ENCODE assay signal across 18 cellular contexts in genomic region chr11:68016904-68017817, GRCh38. TPM values are rescaled to one million over a fixed set of nuclear protein-coding genes. Genes with fewer than 3 reads are reported as not detected.
DNase-seq lines count a peak whose midpoint lies in the region; ATAC-seq, FAIRE-seq and TF ChIP-seq lines count a peak whose summit lies in the region.
"Had no signal": no experiment of that assay in that cellular context is flagged by ENCODE, and none has a peak within 500 bp of the region (broad histone marks: within the 10 kb centered on the region; RNA-seq: fewer than 3 reads in every experiment).

No MANE protein-coding gene starts in this region.

- TF ChIP-seq CTCF in HFFc6 (IDR thresholded peaks at IDR 0.05) = no peak
- TF ChIP-seq CTCF in RWPE1 (conservative IDR thresholded peaks at IDR 0.05; ENCODE audit: low read depth) = no peak
- no peak for TF ChIP-seq CTCF in progenitor cell of endocrine pancreas (IDR thresholded peaks at IDR 0.05; ENCODE audit: unreplicated experiment)
- TF ChIP-seq CTCF in prostate gland (IDR thresholded peaks at IDR 0.05) = no peak

- DNase-seq in HFFc6 (no peak), RWPE1 (ENCODE audit: low spot score) (no peak), left lobe of liver (ENCODE audit: low spot score) (no peak), progenitor cell of endocrine pancreas (ENCODE audit: low spot score, unreplicated experiment) (no peak), GM12891 (ENCODE audit: insufficient read length, low spot score) (no peak), prostate gland (ENCODE audit: low spot score) (no peak)
- no peak for DNase-seq in activated CD8-positive, alpha-beta memory T cell treated with anti-CD3 and anti-CD28 coated beads, Interleukin-2, amount 50 U/mL, for 4 hours
- DNase-seq: activated CD4-positive, CD25-positive, alpha-beta regulatory T cell; activated T-cell treated with anti-CD3 and anti-CD28 coated beads for 4 hours; CD8-positive, alpha-beta memory T cell; H9; kidney glomerular epithelial cell; MM.1S; NCI-H2171 treated with DMSO at 0.1 percent for 48 hours; small intestine; stimulated activated naive CD8-positive, alpha-beta T cell treated with anti-CD3 and anti-CD28 coated beads, Interleukin-15, Interleukin-2, amounts not matched to agents 100 U/mL and 50 U/mL, for 24 hours had no signal

- CTCF ChIA-PET in RWPE1 (lab: Yijun Ruan, JAX) = no interaction called here

- no peak overlapping the region for H3K4me3 ChIP-seq in prostate gland

- H3K36me3 Mint-ChIP-seq in HFFc6 (ENCODE audit: low read depth) (peaks cover 5% of the 10 kb centered on the region), progenitor cell of endocrine pancreas (ENCODE audit: insufficient read depth) (no peaks in the 10 kb centered on the region)
- H3K36me3 Mint-ChIP-seq: CD8-positive, alpha-beta memory T cell had no signal

- no peaks in the 10 kb centered on the region for H3K9me3 ChIP-seq in prostate gland

- TF ChIP-seq POLR2A in GM12891 (IDR thresholded peaks at IDR 0.05; ENCODE audit: low read depth, low read length) (no peak), prostate gland (IDR thresholded peaks at IDR 0.05) (no peak)

- H3K4me1 Mint-ChIP-seq in HFFc6 (ENCODE audit: low read depth) (peaks cover 56% of the 10 kb centered on the region), progenitor cell of endocrine pancreas (ENCODE audit: low read depth) (peaks cover 18% of the 10 kb centered on the region)
- H3K4me1 Mint-ChIP-seq: CD8-positive, alpha-beta memory T cell had no signal

- H3K27me3 Mint-ChIP-seq in HFFc6 (ENCODE audit: insufficient read depth) (peaks cover 24% of the 10 kb centered on the region), progenitor cell of endocrine pancreas (no peaks in the 10 kb centered on the region)

- H3K9me3 Mint-ChIP-seq in HFFc6 (no peaks in the 10 kb centered on the region), progenitor cell of endocrine pancreas (ENCODE audit: low read depth) (no peaks in the 10 kb centered on the region)
- H3K9me3 Mint-ChIP-seq: CD8-positive, alpha-beta memory T cell; H9 had no signal

- H3K27ac ChIP-seq in RWPE1 (peak overlapping the region; percentile 99), prostate gland (no peak overlapping the region)

- no peak for FAIRE-seq in GM12891 (lab: Jason Lieb, UNC)
- FAIRE-seq: endothelial cell of umbilical vein, small intestine had no signal

- H3K27ac Mint-ChIP-seq in HFFc6 (peak overlapping the region; percentile 58), progenitor cell of endocrine pancreas (peak overlapping the region; percentile 71)

- intact Hi-C loops in prostate gland (cut with DNase I) = no loop called here

- no peaks in the 10 kb centered on the region for H3K4me1 ChIP-seq in prostate gland (replicated peaks)

- POLR2A ChIA-PET in RWPE1 (lab: Yijun Ruan, JAX; ENCODE audit: low non-redundant PET) = no interaction called here

- H3K4me3 Mint-ChIP-seq in HFFc6 (no peak overlapping the region), progenitor cell of endocrine pancreas (ENCODE audit: low read depth) (no peak overlapping the region)
- H3K4me3 Mint-ChIP-seq: CD8-positive, alpha-beta memory T cell; H9 had no signal

- 69% methylated on average over 16 of the region's 16 CpGs for WGBS in prostate gland

- no peaks in the 10 kb centered on the region for H3K36me3 ChIP-seq in prostate gland

- peak; percentile 63 for ATAC-seq in left lobe of liver
- ATAC-seq: stimulated activated naive CD8-positive, alpha-beta T cell treated with anti-CD3 and anti-CD28 coated beads, Interleukin-15, Interleukin-2, amounts not matched to agents 100 U/mL and 50 U/mL, for 24 hours had no signal

- no peaks in the 10 kb centered on the region for H3K27me3 ChIP-seq in prostate gland (replicated peaks; ENCODE audit: insufficient read depth)

TF ChIP-seq in GM12891, 5 proteins besides CTCF, POLR2A, EP300 and RAD21:
- TF ChIP-seq POLR2AphosphoS5 (IDR thresholded peaks at IDR 0.05; ENCODE audit: low read depth, low read length) = no peak
- TF ChIP-seq POU2F2 (IDR thresholded peaks at IDR 0.05; ENCODE audit: low read depth, low read length) = no peak
- TF ChIP-seq PAX5 (IDR thresholded peaks at IDR 0.05; ENCODE audit: insufficient read depth, low read length, severe bottlenecking) = no peak
- no peak for TF ChIP-seq TAF1 (IDR thresholded peaks at IDR 0.05; ENCODE audit: low read depth, low read length)
- no peak for TF ChIP-seq SPI1 (IDR thresholded peaks at IDR 0.05; ENCODE audit: low read depth, low read length)

RNA-seq across cellular contexts. Expression of gene ALDH3B1, which starts 7.0 kb away (rescaled TPM):
- 10 to 100 TPM; 29.5 to 47.4 (median 43.4) TPM for total RNA-seq in HFFc6 (2021; fragmentation: NEBNext Ultra II Directional; extraction: Animal tissue kit (Norgen Biotek cat#: 25700))
- total RNA-seq in left lobe of liver (3.2 TPM), progenitor cell of endocrine pancreas (not detected in 2 replicates), prostate gland (1 to 10 TPM; 7.2 to 7.9 TPM)
- polyA plus RNA-seq in GM12891 (2012; ENCODE audit: low read depth, missing spikeins) = 0.06 TPM
- total RNA-seq: H9 had no signal
- polyA plus RNA-seq: neural cell had no signal

RNA-seq across cellular contexts. Expression of gene UNC93B1, which starts 13.3 kb away (rescaled TPM):
- total RNA-seq in HFFc6 (2021; fragmentation: NEBNext Ultra II Directional; extraction: Animal tissue kit (Norgen Biotek cat#: 25700)) = 10 to 100 TPM; 17.2 to 23.0 (median 19.9) TPM
- total RNA-seq in left lobe of liver = 18.9 TPM
- 6.7 and 8.0 TPM in 2 replicates for total RNA-seq in progenitor cell of endocrine pancreas
- polyA plus RNA-seq in GM12891 (2012; ENCODE audit: low read depth, missing spikeins) = 34.5 TPM
- 10 to 100 TPM; 31.5 to 41.7 TPM for total RNA-seq in prostate gland

RNA-seq across cellular contexts. Expression of gene NDUFS8, which starts 13.3 kb away (rescaled TPM):
- 100 to 1,000 TPM; 221 to 236 (median 223) TPM for total RNA-seq in HFFc6 (2021; fragmentation: NEBNext Ultra II Directional; extraction: Animal tissue kit (Norgen Biotek cat#: 25700))
- total RNA-seq in left lobe of liver = 104 TPM
- 113 and 125 TPM in 2 replicates for total RNA-seq in progenitor cell of endocrine pancreas
- 127 TPM for polyA plus RNA-seq in GM12891 (2012; ENCODE audit: low read depth, missing spikeins)
- 100 to 1,000 TPM; 247 to 274 TPM for total RNA-seq in prostate gland

RNA-seq across cellular contexts. Expression of gene TCIRG1, which starts 21.7 kb away (rescaled TPM):
- 100 to 1,000 TPM; 113 to 150 (median 131) TPM for total RNA-seq in HFFc6 (2021; fragmentation: NEBNext Ultra II Directional; extraction: Animal tissue kit (Norgen Biotek cat#: 25700))
- total RNA-seq in left lobe of liver (66.5 TPM), progenitor cell of endocrine pancreas (33.6 and 35.5 TPM in 2 replicates), prostate gland (100 to 1,000 TPM; 114 to 118 TPM)
- 85.7 TPM for polyA plus RNA-seq in GM12891 (2012; ENCODE audit: low read depth, missing spikeins)
